Comparison of ENCODE assay signal across 7 cellular contexts in the genomic region with DNA sequence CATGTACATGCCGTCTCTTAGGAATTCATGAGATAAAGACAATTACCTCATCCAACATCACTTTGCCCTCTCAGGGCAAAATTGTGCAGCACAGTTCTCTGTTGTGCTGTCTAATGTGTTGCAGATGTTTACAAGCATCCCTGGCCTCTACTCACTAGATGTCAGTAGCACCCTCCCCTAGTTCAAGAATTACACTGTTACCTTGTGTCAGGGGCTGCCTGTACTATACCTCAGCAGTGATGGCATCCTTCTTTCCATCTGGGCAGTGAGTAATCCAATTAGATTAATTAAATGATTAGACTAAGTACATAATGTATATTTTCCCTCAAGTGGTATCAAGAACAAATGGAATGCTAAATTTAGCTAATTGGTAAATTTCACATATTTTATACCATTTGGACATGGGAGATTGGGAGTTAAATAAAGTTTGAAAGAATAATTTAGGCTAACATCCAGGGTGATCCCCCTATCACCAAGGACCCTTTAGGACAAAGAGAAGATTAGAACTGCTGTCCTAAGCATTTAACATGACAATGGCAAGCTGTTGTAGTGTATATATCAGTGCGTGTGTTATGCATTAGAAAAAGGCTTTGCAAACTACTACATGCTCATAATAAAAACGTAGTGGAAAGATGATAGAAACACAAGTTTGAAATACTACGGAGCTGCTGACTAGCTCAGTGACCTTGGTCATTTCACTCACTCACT.
A peak's percentile ranks its signal among the peaks of the same experiment; 100 is the strongest.
DNase-seq lines count a peak whose midpoint lies in the region; ATAC-seq and TF ChIP-seq lines count a peak whose summit lies in the region.
"Not testable (repeated sequence)": the region's sequence is repeated elsewhere in the genome, so short reads cannot be mapped to it uniquely, and the experiment has no call there.

No MANE protein-coding gene starts in this region.

- H3K4me3 ChIP-seq in SK-N-SH (ENCODE audit: low read depth in 2 of 2, low read length in 1 of 2); endodermal cell (ENCODE audit: low read length): not testable (repeated sequence)

- WGBS in SK-N-SH (ENCODE audit: low lambda C conversion rate) = 10% methylated on average over 4 of the region's 4 CpGs
- 57 to 100% methylated on average over 1 to 4 of the region's 4 CpGs for WGBS in endodermal cell (ENCODE audit: insufficient coverage in 1 of 2, insufficient read length in 1 of 2), 2 experiments

- not testable (repeated sequence) for H3K9me3 ChIP-seq in SK-N-SH
- peaks cover 24% of the 10 kb centered on the region for H3K9me3 ChIP-seq in endodermal cell (ENCODE audit: control insufficient read depth, low read length)

- not testable (repeated sequence) for H3K27ac ChIP-seq in SK-N-SH (ENCODE audit: low read depth in 2 of 2, low read length in 1 of 2); endodermal cell (ENCODE audit: low read depth, low read length)

- H3F3A ChIP-seq in SK-N-SH (replicated peaks; ENCODE audit: insufficient read depth) = not testable (repeated sequence)

- not testable (repeated sequence) for H3K9me3 Mint-ChIP-seq in endodermal cell

- H3K9ac ChIP-seq in SK-N-SH; endodermal cell (ENCODE audit: extremely low read depth, low read length, poor library complexity, severe bottlenecking): not testable (repeated sequence)

- H4K20me1 ChIP-seq in SK-N-SH (ENCODE audit: insufficient read depth) = not testable (repeated sequence)

- H3K9me2 ChIP-seq in SK-N-SH = not testable (repeated sequence)

- TF ChIP-seq CTCF in GM12874 (IDR thresholded peaks at IDR 0.05; ENCODE audit: insufficient read depth, low read depth, low read length) (0 out of 2 replicates have a peak, but pooled peaks have one; percentile 2), endodermal cell (conservative IDR thresholded peaks at IDR 0.05) (peak; percentile 19)
- not testable (repeated sequence) for TF ChIP-seq CTCF in SK-N-SH (IDR thresholded peaks at IDR 0.05)

- H3K4me3 Mint-ChIP-seq in endodermal cell = not testable (repeated sequence)

- H3K4me2 ChIP-seq in SK-N-SH = not testable (repeated sequence)

- H3K27me3 Mint-ChIP-seq in endodermal cell (ENCODE audit: insufficient read depth) = not testable (repeated sequence)

- H3K36me3 ChIP-seq in SK-N-SH (replicated peaks in 1 of 2; ENCODE audit: control insufficient read depth in 1 of 2, insufficient read depth in 2 of 2, low read length in 1 of 2); endodermal cell (ENCODE audit: control insufficient read depth, insufficient read depth, low read length): not testable (repeated sequence)

- not testable (repeated sequence) for H2AFZ ChIP-seq in SK-N-SH (ENCODE audit: low read depth)

- not testable (repeated sequence) for TF ChIP-seq EP300 in SK-N-SH (IDR thresholded peaks at IDR 0.05; ENCODE audit: borderline replicate concordance in 1 of 2, low read depth in 1 of 2, low read length in 1 of 2)

- H3K27me3 ChIP-seq in SK-N-SH (ENCODE audit: insufficient read depth); endodermal cell (ENCODE audit: control insufficient read depth, insufficient read depth, low read length, poor library complexity, severe bottlenecking): not testable (repeated sequence)

- H3K36me3 Mint-ChIP-seq in endodermal cell (ENCODE audit: low read depth) = not testable (repeated sequence)

- TF ChIP-seq RAD21 in SK-N-SH (IDR thresholded peaks at IDR 0.05; ENCODE audit: low read length) = peak; percentile 64

- DNase-seq in NCI-H524 (lab: John Stamatoyannopoulos, UW) (peak; percentile 69 to 73), SK-N-SH (peak; percentile 29)
- DNase-seq in endodermal cell = not testable (repeated sequence)

- H3K79me2 ChIP-seq in SK-N-SH (ENCODE audit: insufficient read depth) = not testable (repeated sequence)

- POLR2A ChIA-PET in SK-N-SH (lab: Yijun Ruan, JAX) = not testable (repeated sequence)

- ATAC-seq in GM19324 (IDR thresholded peaks at IDR 0.05; ENCODE audit: low FRiP score, unreplicated experiment) (peak; percentile 66), HG02678 (IDR thresholded peaks at IDR 0.05; ENCODE audit: unreplicated experiment) (peak; percentile 51), HG03354 (IDR thresholded peaks at IDR 0.05; ENCODE audit: poor library complexity, severe bottlenecking, unreplicated experiment) (peak; percentile 50)

- H3K27ac Mint-ChIP-seq in endodermal cell = not testable (repeated sequence)

- CTCF ChIA-PET in SK-N-SH (lab: Yijun Ruan, JAX) = interaction anchor here (1.2 kb wide), 1 partner anchor 1191 kb away, joined by 5 read pairs; no protein-coding TSS in a partner anchor

- not testable (repeated sequence) for H3K4me1 ChIP-seq in SK-N-SH (ENCODE audit: control insufficient read depth in 1 of 2, insufficient read depth in 2 of 2, low read depth in 1 of 2, low read length in 1 of 2); endodermal cell (ENCODE audit: control insufficient read depth, insufficient read depth, low read length)

- H3K4me1 Mint-ChIP-seq in endodermal cell = not testable (repeated sequence)

TF ChIP-seq in SK-N-SH, 30 proteins besides CTCF, POLR2A, EP300 and RAD21:
- peak; percentile 59; the same call in 1 of the 2 replicates for TF ChIP-seq FOXJ3 (CRISPR knock-in tag; IDR thresholded peaks at IDR 0.05)
- TF ChIP-seq TCF12 (IDR thresholded peaks at IDR 0.05) = 0 out of 2 replicates have a peak, but pooled peaks have one; percentile 7
- peak; percentile 22; the same call in 1 of the 2 replicates for TF ChIP-seq GATA2 (CRISPR knock-in tag; IDR thresholded peaks at IDR 0.05)
- peak; percentile 89 for TF ChIP-seq RCOR1 (IDR thresholded peaks at IDR 0.05; ENCODE audit: low read length)
